Comparison of ENCODE assay signal across 1 cellular context in the genomic region with DNA sequence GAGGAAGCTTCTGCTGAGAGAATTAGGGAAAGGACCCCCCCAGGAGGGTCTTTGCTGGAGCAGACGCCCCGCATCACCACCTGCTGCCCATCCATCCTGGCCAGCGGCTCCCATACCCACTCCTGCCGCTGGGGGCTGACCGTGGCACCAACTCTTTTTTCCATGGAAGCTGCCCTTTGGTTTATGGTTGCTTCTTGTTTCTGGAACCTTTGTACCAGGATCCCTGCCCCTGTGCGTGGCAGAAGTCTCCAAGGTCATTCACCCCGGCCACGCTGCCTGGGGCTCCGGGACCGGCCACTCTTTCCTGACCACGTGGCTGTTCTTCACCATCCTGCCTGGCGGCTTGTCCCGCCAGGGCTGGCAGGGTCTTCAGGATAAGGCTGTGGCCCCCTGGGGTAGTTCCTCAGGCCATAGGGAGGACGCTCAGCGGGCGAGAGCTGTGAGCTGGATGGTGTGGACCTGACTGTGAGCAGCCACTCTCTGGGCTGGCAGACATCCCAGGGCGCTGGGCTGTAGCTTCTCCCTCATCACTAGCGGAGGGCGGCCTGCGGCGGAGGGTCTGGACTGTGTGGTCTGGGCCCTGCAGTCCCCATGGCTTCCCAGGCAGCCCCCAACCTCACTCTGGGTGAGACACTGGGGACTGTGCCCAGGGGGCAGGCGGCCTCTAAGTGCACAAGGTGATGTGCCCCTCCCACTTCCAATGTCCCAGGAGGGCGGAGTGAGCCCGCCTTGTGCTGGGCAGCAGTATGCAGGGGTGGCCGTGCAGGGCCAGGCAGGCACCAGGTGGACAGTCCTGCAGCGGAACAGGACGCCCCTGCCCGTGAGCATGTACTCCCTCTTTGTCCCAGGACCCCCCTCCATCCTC.
TF ChIP-seq lines count a peak whose summit lies in the region.

No MANE protein-coding gene starts in this region.

TF ChIP-seq in A549, 52 proteins besides CTCF, POLR2A, EP300 and RAD21:
- TF ChIP-seq ZFP36 (IDR thresholded peaks at IDR 0.05; ENCODE audit: borderline replicate concordance, partially characterized antibody) (no peak), CHD4 (IDR thresholded peaks at IDR 0.05; ENCODE audit: borderline replicate concordance) (no peak), MAFK (IDR thresholded peaks at IDR 0.05; ENCODE audit: partially characterized antibody) (no peak), PHF8 (IDR thresholded peaks at IDR 0.05; ENCODE audit: borderline replicate concordance, low read depth) (no peak), ESRRA (IDR thresholded peaks at IDR 0.05; ENCODE audit: borderline replicate concordance, low read length) (no peak), HDAC2 (IDR thresholded peaks at IDR 0.05) (no peak), NR3C1 (IDR thresholded peaks at IDR 0.05) (no peak)
- TF ChIP-seq, protein P1, sequence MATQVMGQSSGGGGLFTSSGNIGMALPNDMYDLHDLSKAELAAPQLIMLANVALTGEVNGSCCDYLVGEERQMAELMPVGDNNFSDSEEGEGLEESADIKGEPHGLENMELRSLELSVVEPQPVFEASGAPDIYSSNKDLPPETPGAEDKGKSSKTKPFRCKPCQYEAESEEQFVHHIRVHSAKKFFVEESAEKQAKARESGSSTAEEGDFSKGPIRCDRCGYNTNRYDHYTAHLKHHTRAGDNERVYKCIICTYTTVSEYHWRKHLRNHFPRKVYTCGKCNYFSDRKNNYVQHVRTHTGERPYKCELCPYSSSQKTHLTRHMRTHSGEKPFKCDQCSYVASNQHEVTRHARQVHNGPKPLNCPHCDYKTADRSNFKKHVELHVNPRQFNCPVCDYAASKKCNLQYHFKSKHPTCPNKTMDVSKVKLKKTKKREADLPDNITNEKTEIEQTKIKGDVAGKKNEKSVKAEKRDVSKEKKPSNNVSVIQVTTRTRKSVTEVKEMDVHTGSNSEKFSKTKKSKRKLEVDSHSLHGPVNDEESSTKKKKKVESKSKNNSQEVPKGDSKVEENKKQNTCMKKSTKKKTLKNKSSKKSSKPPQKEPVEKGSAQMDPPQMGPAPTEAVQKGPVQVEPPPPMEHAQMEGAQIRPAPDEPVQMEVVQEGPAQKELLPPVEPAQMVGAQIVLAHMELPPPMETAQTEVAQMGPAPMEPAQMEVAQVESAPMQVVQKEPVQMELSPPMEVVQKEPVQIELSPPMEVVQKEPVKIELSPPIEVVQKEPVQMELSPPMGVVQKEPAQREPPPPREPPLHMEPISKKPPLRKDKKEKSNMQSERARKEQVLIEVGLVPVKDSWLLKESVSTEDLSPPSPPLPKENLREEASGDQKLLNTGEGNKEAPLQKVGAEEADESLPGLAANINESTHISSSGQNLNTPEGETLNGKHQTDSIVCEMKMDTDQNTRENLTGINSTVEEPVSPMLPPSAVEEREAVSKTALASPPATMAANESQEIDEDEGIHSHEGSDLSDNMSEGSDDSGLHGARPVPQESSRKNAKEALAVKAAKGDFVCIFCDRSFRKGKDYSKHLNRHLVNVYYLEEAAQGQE (IDR thresholded peaks at IDR 0.05) = no peak
- TF ChIP-seq, protein P2, sequence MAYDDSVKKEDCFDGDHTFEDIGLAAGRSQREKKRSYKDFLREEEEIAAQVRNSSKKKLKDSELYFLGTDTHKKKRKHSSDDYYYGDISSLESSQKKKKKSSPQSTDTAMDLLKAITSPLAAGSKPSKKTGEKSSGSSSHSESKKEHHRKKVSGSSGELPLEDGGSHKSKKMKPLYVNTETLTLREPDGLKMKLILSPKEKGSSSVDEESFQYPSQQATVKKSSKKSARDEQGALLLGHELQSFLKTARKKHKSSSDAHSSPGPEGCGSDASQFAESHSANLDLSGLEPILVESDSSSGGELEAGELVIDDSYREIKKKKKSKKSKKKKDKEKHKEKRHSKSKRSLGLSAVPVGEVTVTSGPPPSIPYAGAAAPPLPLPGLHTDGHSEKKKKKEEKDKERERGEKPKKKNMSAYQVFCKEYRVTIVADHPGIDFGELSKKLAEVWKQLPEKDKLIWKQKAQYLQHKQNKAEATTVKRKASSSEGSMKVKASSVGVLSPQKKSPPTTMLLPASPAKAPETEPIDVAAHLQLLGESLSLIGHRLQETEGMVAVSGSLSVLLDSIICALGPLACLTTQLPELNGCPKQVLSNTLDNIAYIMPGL (CRISPR knock-in tag; IDR thresholded peaks at IDR 0.05; ENCODE audit: borderline replicate concordance) = no peak
- TF ChIP-seq, protein P3, sequence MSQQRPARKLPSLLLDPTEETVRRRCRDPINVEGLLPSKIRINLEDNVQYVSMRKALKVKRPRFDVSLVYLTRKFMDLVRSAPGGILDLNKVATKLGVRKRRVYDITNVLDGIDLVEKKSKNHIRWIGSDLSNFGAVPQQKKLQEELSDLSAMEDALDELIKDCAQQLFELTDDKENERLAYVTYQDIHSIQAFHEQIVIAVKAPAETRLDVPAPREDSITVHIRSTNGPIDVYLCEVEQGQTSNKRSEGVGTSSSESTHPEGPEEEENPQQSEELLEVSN (IDR thresholded peaks at IDR 0.05; ENCODE audit: borderline replicate concordance, low read depth) = no peak
- TF ChIP-seq, protein P4, sequence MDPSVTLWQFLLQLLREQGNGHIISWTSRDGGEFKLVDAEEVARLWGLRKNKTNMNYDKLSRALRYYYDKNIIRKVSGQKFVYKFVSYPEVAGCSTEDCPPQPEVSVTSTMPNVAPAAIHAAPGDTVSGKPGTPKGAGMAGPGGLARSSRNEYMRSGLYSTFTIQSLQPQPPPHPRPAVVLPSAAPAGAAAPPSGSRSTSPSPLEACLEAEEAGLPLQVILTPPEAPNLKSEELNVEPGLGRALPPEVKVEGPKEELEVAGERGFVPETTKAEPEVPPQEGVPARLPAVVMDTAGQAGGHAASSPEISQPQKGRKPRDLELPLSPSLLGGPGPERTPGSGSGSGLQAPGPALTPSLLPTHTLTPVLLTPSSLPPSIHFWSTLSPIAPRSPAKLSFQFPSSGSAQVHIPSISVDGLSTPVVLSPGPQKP (IDR thresholded peaks at IDR 0.05; ENCODE audit: low read depth, low read length) = no peak
- TF ChIP-seq, protein P5, sequence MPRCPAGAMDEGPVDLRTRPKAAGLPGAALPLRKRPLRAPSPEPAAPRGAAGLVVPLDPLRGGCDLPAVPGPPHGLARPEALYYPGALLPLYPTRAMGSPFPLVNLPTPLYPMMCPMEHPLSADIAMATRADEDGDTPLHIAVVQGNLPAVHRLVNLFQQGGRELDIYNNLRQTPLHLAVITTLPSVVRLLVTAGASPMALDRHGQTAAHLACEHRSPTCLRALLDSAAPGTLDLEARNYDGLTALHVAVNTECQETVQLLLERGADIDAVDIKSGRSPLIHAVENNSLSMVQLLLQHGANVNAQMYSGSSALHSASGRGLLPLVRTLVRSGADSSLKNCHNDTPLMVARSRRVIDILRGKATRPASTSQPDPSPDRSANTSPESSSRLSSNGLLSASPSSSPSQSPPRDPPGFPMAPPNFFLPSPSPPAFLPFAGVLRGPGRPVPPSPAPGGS (IDR thresholded peaks at IDR 0.05) = no peak
